Comparison of ENCODE assay signal across 20 cellular contexts in the genomic region with DNA sequence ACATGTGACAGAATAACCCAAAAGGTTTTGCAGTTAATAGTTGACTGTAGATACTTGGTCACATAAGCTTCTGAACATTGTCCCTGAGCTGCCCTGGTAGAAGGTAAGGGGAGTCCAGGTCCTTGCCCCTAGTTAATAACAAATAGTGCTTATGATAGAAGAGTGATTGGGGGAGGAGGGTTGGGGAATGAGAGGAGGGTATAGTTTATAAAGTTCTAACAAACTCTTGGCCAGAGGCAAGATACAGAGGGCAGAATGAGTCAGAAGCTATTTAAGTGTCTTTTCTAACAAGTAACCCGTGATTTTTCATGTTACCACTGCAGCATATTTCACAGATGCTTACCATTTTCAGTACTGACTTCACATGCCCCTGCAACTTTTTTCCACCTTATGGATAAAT. TPM values are rescaled to one million over a fixed set of nuclear protein-coding genes. Genes with fewer than 3 reads are reported as not detected.
A peak's percentile ranks its signal among the peaks of the same experiment; 100 is the strongest.
DNase-seq lines count a peak whose midpoint lies in the region; ATAC-seq, FAIRE-seq and TF ChIP-seq lines count a peak whose summit lies in the region.
"Had no signal": no experiment of that assay in that cellular context is flagged by ENCODE, and none has a peak within 500 bp of the region (broad histone marks: within the 10 kb centered on the region; RNA-seq: fewer than 3 reads in every experiment).

No MANE protein-coding gene starts in this region.

- ATAC-seq in heart left ventricle: peak in 3 of 4 donors; percentile 52 to 60 (median 59)
- ATAC-seq in thoracic aorta (ENCODE audit: insufficient number of reproducible peaks, low FRiP score, low read depth): peak; percentile 56
- ATAC-seq in upper lobe of left lung (ENCODE audit: low FRiP score in 2 of 2): no peak
- ATAC-seq: activated T-helper 17 cell treated with anti-CD3 and anti-CD28 coated beads, Interleukin-2, amount 50 U/mL, for 72 hours; left colon had no signal

- H3K27ac ChIP-seq in heart left ventricle: no peak overlapping the region
- H3K27ac ChIP-seq in right atrium auricular region: no peak overlapping the region
- H3K27ac ChIP-seq in astrocyte (ENCODE audit: low read depth, low read length): no peak overlapping the region
- H3K27ac ChIP-seq in thoracic aorta: peak overlapping the region; percentile 9 to 36
- H3K27ac ChIP-seq in upper lobe of left lung: no peak overlapping the region
- H3K27ac ChIP-seq: breast epithelium, neural progenitor cell had no signal

- H3K27me3 ChIP-seq in heart left ventricle (no peaks in the 10 kb centered on the region), right atrium auricular region (no peaks in the 10 kb centered on the region), astrocyte (ENCODE audit: insufficient read depth, low read length) (no peaks in the 10 kb centered on the region), thoracic aorta (replicated peaks; ENCODE audit: insufficient read depth) (no peaks in the 10 kb centered on the region), upper lobe of left lung (no peaks in the 10 kb centered on the region)
- H3K27me3 ChIP-seq: breast epithelium, neural progenitor cell had no signal

- no peaks in the 10 kb centered on the region for H3K79me2 ChIP-seq in astrocyte (ENCODE audit: insufficient read depth, low read length)

- WGBS in heart left ventricle, 4 donors: 63 to 73% (median 64%) methylated on average over 1 of the region's 1 CpG
- 77 to 92% methylated on average over 1 of the region's 1 CpG for WGBS in upper lobe of left lung, 2 donors

- no peak overlapping the region for H3K9ac ChIP-seq in astrocyte (ENCODE audit: low read length)
- H3K9ac ChIP-seq: neural progenitor cell had no signal

- H3K4me2 ChIP-seq in astrocyte (ENCODE audit: low read length): no peak overlapping the region
- H3K4me2 ChIP-seq: neural progenitor cell had no signal

- intact Hi-C loops in heart left ventricle (cut with DNase I): no loop called here

- peaks cover 6% of the 10 kb centered on the region for H3K4me1 Mint-ChIP-seq in astrocyte (ENCODE audit: low read depth, unreplicated experiment)

- peak overlapping the region; percentile 2 for H3K27ac Mint-ChIP-seq in astrocyte (ENCODE audit: unreplicated experiment)
- H3K27ac Mint-ChIP-seq: activated T-helper 17 cell treated with anti-CD3 and anti-CD28 coated beads, Interleukin-2, amount 50 U/mL, for 72 hours; neural progenitor cell had no signal

- H3K27me3 Mint-ChIP-seq in astrocyte (ENCODE audit: low read depth, unreplicated experiment): no peaks in the 10 kb centered on the region
- H3K27me3 Mint-ChIP-seq: activated T-helper 17 cell treated with anti-CD3 and anti-CD28 coated beads, Interleukin-2, amount 50 U/mL, for 72 hours had no signal

- TF ChIP-seq POLR2A in heart left ventricle (IDR thresholded peaks at IDR 0.05): no peak
- TF ChIP-seq POLR2A in upper lobe of left lung (IDR thresholded peaks at IDR 0.05): no peak

- no peak overlapping the region for H2AFZ ChIP-seq in astrocyte (ENCODE audit: low read depth, low read length)
- H2AFZ ChIP-seq: neural progenitor cell had no signal

- FAIRE-seq in astrocyte (lab: Jason Lieb, UNC): no peak
- FAIRE-seq: H1 had no signal

- peaks cover 0 to 6% (median 0%) of the 10 kb centered on the region in 12 donors for H3K4me1 ChIP-seq in heart left ventricle
- H3K4me1 ChIP-seq in right atrium auricular region: no peaks in the 10 kb centered on the region
- H3K4me1 ChIP-seq in astrocyte (ENCODE audit: insufficient read depth, low read length): no peaks in the 10 kb centered on the region
- H3K4me1 ChIP-seq in thoracic aorta (ENCODE audit: control insufficient read depth in 1 of 2, low read depth in 2 of 2): peaks cover 0 to under 1% of the 10 kb centered on the region in 2 donors
- H3K4me1 ChIP-seq in upper lobe of left lung: peaks cover 0 to 4% (median 0%) of the 10 kb centered on the region in 4 donors
- H3K4me1 ChIP-seq: breast epithelium, neural progenitor cell had no signal

- no peak for DNase-seq in heart left ventricle
- DNase-seq in right atrium auricular region (ENCODE audit: low spot score): no peak
- DNase-seq in astrocyte (ENCODE audit: low read depth): peak; percentile 66
- DNase-seq in kidney tubule cell (ENCODE audit: low spot score): peak; percentile 30
- DNase-seq in thoracic aorta (ENCODE audit: low spot score): no peak
- DNase-seq in mesenteric fat pad (ENCODE audit: low spot score): no peak
- DNase-seq in upper lobe of left lung: no peak
- DNase-seq in AG08396 (ENCODE audit: low spot score): no peak
- DNase-seq: activated CD4-positive, alpha-beta T cell treated with anti-CD3 and anti-CD28 coated beads, Interleukin-2, amount 50 U/mL, for 1 hour; Calu3; left colon; NCI-H187 treated with DMSO at 0.1 percent for 48 hours; NCI-H69; RPMI8226 had no signal

- H3K9me3 ChIP-seq in heart left ventricle: no peaks in the 10 kb centered on the region
- H3K9me3 ChIP-seq in right atrium auricular region: no peaks in the 10 kb centered on the region
- no peaks in the 10 kb centered on the region for H3K9me3 ChIP-seq in astrocyte (ENCODE audit: insufficient read depth, low read depth, low read length)
- no peaks in the 10 kb centered on the region for H3K9me3 ChIP-seq in thoracic aorta
- H3K9me3 ChIP-seq in upper lobe of left lung: no peaks in the 10 kb centered on the region
- H3K9me3 ChIP-seq: breast epithelium had no signal

- H3K36me3 Mint-ChIP-seq in astrocyte (ENCODE audit: low read depth, unreplicated experiment): peaks cover 24% of the 10 kb centered on the region

- TF ChIP-seq CTCF in heart left ventricle (IDR thresholded peaks at IDR 0.05) (no peak), right atrium auricular region (IDR thresholded peaks at IDR 0.05) (no peak), astrocyte (IDR thresholded peaks at IDR 0.05; ENCODE audit: insufficient read depth, low read depth, low read length) (no peak), thoracic aorta (IDR thresholded peaks at IDR 0.05) (no peak), upper lobe of left lung (IDR thresholded peaks at IDR 0.05) (no peak)

- no peaks in the 10 kb centered on the region for H4K20me1 ChIP-seq in astrocyte (ENCODE audit: insufficient read depth, low read length)

- no peak overlapping the region for H3K4me3 Mint-ChIP-seq in astrocyte (ENCODE audit: unreplicated experiment)
- H3K4me3 Mint-ChIP-seq: activated T-helper 17 cell treated with anti-CD3 and anti-CD28 coated beads, Interleukin-2, amount 50 U/mL, for 72 hours; neural progenitor cell had no signal

- H3K4me3 ChIP-seq in heart left ventricle: no peak overlapping the region
- no peak overlapping the region for H3K4me3 ChIP-seq in right atrium auricular region
- H3K4me3 ChIP-seq in astrocyte (ENCODE audit: insufficient read depth, low read depth, low read length): no peak overlapping the region
- no peak overlapping the region for H3K4me3 ChIP-seq in thoracic aorta
- H3K4me3 ChIP-seq in upper lobe of left lung: no peak overlapping the region
- H3K4me3 ChIP-seq: breast epithelium, neural progenitor cell, skin epidermis had no signal

- H3K9me3 Mint-ChIP-seq in astrocyte (ENCODE audit: unreplicated experiment): no peaks in the 10 kb centered on the region
- H3K9me3 Mint-ChIP-seq: activated T-helper 17 cell treated with anti-CD3 and anti-CD28 coated beads, Interleukin-2, amount 50 U/mL, for 72 hours; neural progenitor cell had no signal

- no peak for TF ChIP-seq EP300 in upper lobe of left lung (IDR thresholded peaks at IDR 0.05)

- H3K36me3 ChIP-seq in heart left ventricle (peaks cover 0 to 58% (median 41%) of the 10 kb centered on the region in 9 donors), right atrium auricular region (peaks cover 27% of the 10 kb centered on the region), astrocyte (ENCODE audit: insufficient read depth, low read length) (peaks cover 22% of the 10 kb centered on the region), thoracic aorta (peaks cover 23% of the 10 kb centered on the region), upper lobe of left lung (peaks cover 10 to 44% (median 25%) of the 10 kb centered on the region in 4 donors)
- H3K36me3 ChIP-seq: breast epithelium had no signal

RNA-seq across cellular contexts. Expression of a gene that starts 26.7 kb away (rescaled TPM):
- total RNA-seq in heart left ventricle (not detected), right atrium auricular region (not detected), astrocyte (not detected in 2 replicates), thoracic aorta (not detected), mesenteric fat pad (not detected), upper lobe of left lung (not detected)
- polyA plus RNA-seq in heart left ventricle: not detected
- total RNA-seq: breast epithelium, H1, left colon, subcutaneous adipose tissue had no signal
- polyA plus RNA-seq: H1 had no signal

RNA-seq across cellular contexts. Expression of a gene that starts 57.2 kb away (rescaled TPM):
- total RNA-seq in heart left ventricle (10 to 100 TPM in 1 of 9 donors, 1 to 10 TPM in 6, under 1 TPM in 2; 0.49 to 12.4 (median 2.6) TPM), right atrium auricular region (1 to 10 TPM; 2.8 to 4.4 TPM), astrocyte (not detected in 2 replicates), thoracic aorta (10 to 100 TPM; 37.2 to 38.4 TPM), mesenteric fat pad (6.3 TPM), upper lobe of left lung (1 to 10 TPM in 4 of 6 donors, under 1 TPM in 1, not detected in 1; 0.33 to 1.7 (median 1.2) TPM)
- polyA plus RNA-seq in heart left ventricle: 1 to 10 TPM in 1 of 2 donors, under 1 TPM in 1; 0.69 to 2.3 TPM
- total RNA-seq: activated T-helper 17 cell treated with anti-CD3 and anti-CD28 coated beads, Interleukin-2, amount 50 U/mL, for 72 hours; Calu3; H1 had no signal
- polyA plus RNA-seq: H1 had no signal

Comparison
In these comparisons a context has a peak if more than half of its experiments do, and no peak if none do; other contexts are left out.
1. ATAC-seq: peak in heart left ventricle (3 of 4) and thoracic aorta (single experiment); none in upper lobe of left lung (0 of 2).
2. DNase-seq: peak in astrocyte (single experiment) and kidney tubule cell (single experiment); none in heart left ventricle (0 of 5), right atrium auricular region (single experiment), thoracic aorta (single experiment), mesenteric fat pad (single experiment), upper lobe of left lung (0 of 2) and AG08396 (single experiment).
3. H3K27ac ChIP-seq: peak in thoracic aorta (2 of 2); none in heart left ventricle (0 of 12), right atrium auricular region (0 of 2), astrocyte (single experiment) and upper lobe of left lung (0 of 4).